Comparison of ENCODE assay signal across 18 cellular contexts in the genomic region with DNA sequence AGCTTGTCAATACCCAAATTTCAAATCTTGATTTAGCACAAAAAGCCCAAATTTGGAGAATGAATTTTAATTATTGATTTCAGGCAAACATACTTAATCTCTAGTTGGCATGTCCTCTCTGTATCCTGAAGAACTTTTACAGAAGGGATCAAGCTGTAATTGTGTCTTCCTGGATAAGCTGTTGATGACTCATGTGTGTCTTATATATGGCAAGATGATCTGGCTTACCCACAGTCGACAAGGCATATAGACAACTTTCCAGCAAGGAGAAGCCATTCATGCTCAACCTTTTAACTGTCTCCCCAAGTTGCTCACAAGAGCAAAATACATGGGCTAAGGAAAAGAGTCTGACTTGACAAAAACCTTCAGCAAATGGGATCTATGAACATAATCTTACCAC.
"Had no signal": no experiment of that assay in that cellular context is flagged by ENCODE, and none has a peak within 500 bp of the region (broad histone marks: within the 10 kb centered on the region; RNA-seq: fewer than 3 reads in every experiment).

No MANE protein-coding gene starts in this region.

- ATAC-seq: esophagus mucosa; left cardiac atrium; lower lobe of right lung; natural killer cell; stimulated activated naive B cell treated with anti-CD40 and anti-IgM and Interleukin-4, amounts not matched to agents 10 μg/mL and 1 μg/mL and 100 μg/mL, for 72 hours; stimulated activated naive CD8-positive, alpha-beta T cell treated with anti-CD3 and anti-CD28 coated beads, Interleukin-15, amount 100 ng/mL, for 72 hours; upper lobe of right lung had no signal

- H3K27ac ChIP-seq: left ventricle myocardium inferior, lower lobe of right lung, right atrium auricular region, sigmoid colon, skin epidermis, testis, tibial nerve, upper lobe of right lung, vagina had no signal

- DNase-seq: effector CD4-positive, alpha-beta T cell; kidney; left cardiac atrium; left ventricle myocardium inferior; lower lobe of right lung; natural killer cell; sigmoid colon; stimulated activated CD4-positive, alpha-beta T cell treated with anti-CD3 and anti-CD28 coated beads, Interleukin-2, amount 100 ng/mL, for 24 hours; stimulated activated CD4-positive, alpha-beta T cell treated with anti-CD3 and anti-CD28 coated beads, Interleukin-4, amount 100 ng/mL, for 4 hours; stimulated activated naive B cell treated with anti-CD40 and anti-IgM and Interleukin-4, amounts not matched to agents 10 μg/mL and 1 μg/mL and 100 μg/mL, for 72 hours; stimulated activated naive CD8-positive, alpha-beta T cell treated with anti-CD3 and anti-CD28 coated beads, Interleukin-15, amount 100 ng/mL, for 72 hours; testis; upper lobe of right lung had no signal

- H3K4me3 ChIP-seq: left ventricle myocardium inferior, lower lobe of right lung, right atrium auricular region, sigmoid colon, skin epidermis, testis, tibial nerve, upper lobe of right lung, vagina had no signal

- H3K9me3 ChIP-seq: left ventricle myocardium inferior, lower lobe of right lung, right atrium auricular region, sigmoid colon, testis, tibial nerve, upper lobe of right lung, vagina had no signal

- H3K36me3 ChIP-seq: left ventricle myocardium inferior, lower lobe of right lung, right atrium auricular region, sigmoid colon, tibial nerve, upper lobe of right lung, vagina had no signal

- H3K27me3 ChIP-seq: right atrium auricular region, sigmoid colon, testis, tibial nerve, upper lobe of right lung, vagina had no signal

- H3K4me1 ChIP-seq: left ventricle myocardium inferior, lower lobe of right lung, right atrium auricular region, sigmoid colon, testis, tibial nerve, upper lobe of right lung, vagina had no signal
